ENCODE assay signal across 1 cellular context in genomic region chr6:138814179-138814834, GRCh38.
TF ChIP-seq lines count a peak whose summit lies in the region.

No MANE protein-coding gene starts in this region.

TF ChIP-seq in HepG2, 621 proteins besides CTCF, POLR2A, EP300 and RAD21 (continued from another document and continues in another):
- TF ChIP-seq ZNF609 (CRISPR knock-in tag; IDR thresholded peaks at IDR 0.05; ENCODE audit: borderline replicate concordance) = peak; percentile 85
- TF ChIP-seq, protein P1, sequence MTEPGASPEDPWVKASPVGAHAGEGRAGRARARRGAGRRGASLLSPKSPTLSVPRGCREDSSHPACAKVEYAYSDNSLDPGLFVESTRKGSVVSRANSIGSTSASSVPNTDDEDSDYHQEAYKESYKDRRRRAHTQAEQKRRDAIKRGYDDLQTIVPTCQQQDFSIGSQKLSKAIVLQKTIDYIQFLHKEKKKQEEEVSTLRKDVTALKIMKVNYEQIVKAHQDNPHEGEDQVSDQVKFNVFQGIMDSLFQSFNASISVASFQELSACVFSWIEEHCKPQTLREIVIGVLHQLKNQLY (CRISPR knock-in tag; IDR thresholded peaks at IDR 0.05) = no peak
- no peak for TF ChIP-seq ZNF30 (CRISPR knock-in tag; IDR thresholded peaks at IDR 0.05)
- TF ChIP-seq HNRNPUL1 (IDR thresholded peaks at IDR 0.05; ENCODE audit: low read depth, low read length) = no peak
- TF ChIP-seq KLF6 (CRISPR knock-in tag; IDR thresholded peaks at IDR 0.05) = no peak
- TF ChIP-seq ZNF251 (CRISPR knock-in tag; IDR thresholded peaks at IDR 0.05) = no peak
- TF ChIP-seq POLR2G (IDR thresholded peaks at IDR 0.05; ENCODE audit: low read depth, low read length) = no peak
- no peak for TF ChIP-seq ZNF879 (CRISPR knock-in tag; IDR thresholded peaks at IDR 0.05)
- TF ChIP-seq NFIC (IDR thresholded peaks at IDR 0.05; ENCODE audit: low read length) = peak; percentile 77
- TF ChIP-seq ZSCAN21 (CRISPR knock-in tag; IDR thresholded peaks at IDR 0.05; ENCODE audit: borderline replicate concordance) = no peak
- peak; percentile 73; the same call in 1 of the 2 replicates for TF ChIP-seq NCOA2 (CRISPR knock-in tag; IDR thresholded peaks at IDR 0.05)
- TF ChIP-seq SYNCRIP (IDR thresholded peaks at IDR 0.05; ENCODE audit: insufficient read depth, low read depth, low read length) = no peak
- peak; percentile 74 for TF ChIP-seq ASH2L (IDR thresholded peaks at IDR 0.05; ENCODE audit: insufficient read length, low read depth, low read length)
- TF ChIP-seq MLLT10 (CRISPR knock-in tag; IDR thresholded peaks at IDR 0.05) = no peak
- TF ChIP-seq ZNF451 (CRISPR knock-in tag; IDR thresholded peaks at IDR 0.05) = no peak
- no peak for TF ChIP-seq ZNF362 (CRISPR knock-in tag; IDR thresholded peaks at IDR 0.05; ENCODE audit: borderline replicate concordance)
- TF ChIP-seq NAIF1 (CRISPR knock-in tag; IDR thresholded peaks at IDR 0.05; ENCODE audit: borderline replicate concordance) = no peak
- no peak for TF ChIP-seq ZBTB25 (CRISPR knock-in tag; IDR thresholded peaks at IDR 0.05)
- TF ChIP-seq ZNF784 (CRISPR knock-in tag; IDR thresholded peaks at IDR 0.05; ENCODE audit: borderline replicate concordance) = no peak
- TF ChIP-seq ZBTB8A (CRISPR knock-in tag; IDR thresholded peaks at IDR 0.05; ENCODE audit: borderline replicate concordance, low read depth) = no peak
- 0 out of 2 replicates have a peak, but pooled peaks have one; percentile 11 for TF ChIP-seq ELF1 (CRISPR knock-in tag; IDR thresholded peaks at IDR 0.05)
- TF ChIP-seq TBP (CRISPR knock-in tag; IDR thresholded peaks at IDR 0.05) = no peak
- TF ChIP-seq ZNF20 (CRISPR knock-in tag; IDR thresholded peaks at IDR 0.05) = no peak
- no peak for TF ChIP-seq MYNN (CRISPR knock-in tag; IDR thresholded peaks at IDR 0.05; ENCODE audit: low read depth)
- TF ChIP-seq ZNF460 (CRISPR knock-in tag; IDR thresholded peaks at IDR 0.05; ENCODE audit: borderline replicate concordance) = no peak; the same call in 1 of the 2 replicates
- peak; percentile 54; the same call in 1 of the 2 replicates for TF ChIP-seq ZNF792 (CRISPR knock-in tag; IDR thresholded peaks at IDR 0.05)
- no peak for TF ChIP-seq ISX (CRISPR knock-in tag; conservative IDR thresholded peaks at IDR 0.05)
- TF ChIP-seq NFE2L2 (IDR thresholded peaks at IDR 0.05; ENCODE audit: low read length) = no peak
- no peak for TF ChIP-seq ZNF44 (CRISPR knock-in tag; IDR thresholded peaks at IDR 0.05)
- TF ChIP-seq WIZ (CRISPR knock-in tag; IDR thresholded peaks at IDR 0.05) = no peak
- TF ChIP-seq E2F5 (CRISPR knock-in tag; conservative IDR thresholded peaks at IDR 0.05) = no peak
- TF ChIP-seq KLF13 (CRISPR knock-in tag; IDR thresholded peaks at IDR 0.05) = no peak
- TF ChIP-seq HMG20A (CRISPR knock-in tag; IDR thresholded peaks at IDR 0.05; ENCODE audit: borderline replicate concordance) = peak; percentile 55; the same call in 1 of the 2 replicates
- TF ChIP-seq ZNF790 (CRISPR knock-in tag; IDR thresholded peaks at IDR 0.05; ENCODE audit: borderline replicate concordance) = no peak
- TF ChIP-seq ZMAT3 (CRISPR knock-in tag; conservative IDR thresholded peaks at IDR 0.05) = no peak
- TF ChIP-seq IRX3 (CRISPR knock-in tag; IDR thresholded peaks at IDR 0.05; ENCODE audit: borderline replicate concordance, low read depth) = no peak
- no peak for TF ChIP-seq TARDBP (CRISPR knock-in tag; IDR thresholded peaks at IDR 0.05)
- TF ChIP-seq TBX3 (IDR thresholded peaks at IDR 0.05; ENCODE audit: borderline replicate concordance) = no peak
- TF ChIP-seq, protein P2, sequence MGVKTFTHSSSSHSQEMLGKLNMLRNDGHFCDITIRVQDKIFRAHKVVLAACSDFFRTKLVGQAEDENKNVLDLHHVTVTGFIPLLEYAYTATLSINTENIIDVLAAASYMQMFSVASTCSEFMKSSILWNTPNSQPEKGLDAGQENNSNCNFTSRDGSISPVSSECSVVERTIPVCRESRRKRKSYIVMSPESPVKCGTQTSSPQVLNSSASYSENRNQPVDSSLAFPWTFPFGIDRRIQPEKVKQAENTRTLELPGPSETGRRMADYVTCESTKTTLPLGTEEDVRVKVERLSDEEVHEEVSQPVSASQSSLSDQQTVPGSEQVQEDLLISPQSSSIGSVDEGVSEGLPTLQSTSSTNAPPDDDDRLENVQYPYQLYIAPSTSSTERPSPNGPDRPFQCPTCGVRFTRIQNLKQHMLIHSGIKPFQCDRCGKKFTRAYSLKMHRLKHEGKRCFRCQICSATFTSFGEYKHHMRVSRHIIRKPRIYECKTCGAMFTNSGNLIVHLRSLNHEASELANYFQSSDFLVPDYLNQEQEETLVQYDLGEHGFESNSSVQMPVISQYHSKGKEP (CRISPR knock-in tag; IDR thresholded peaks at IDR 0.05) = no peak
- no peak for TF ChIP-seq ZNF562 (CRISPR knock-in tag; IDR thresholded peaks at IDR 0.05; ENCODE audit: borderline replicate concordance)
- no peak for TF ChIP-seq STAG1 (CRISPR knock-in tag; IDR thresholded peaks at IDR 0.05)
- no peak for TF ChIP-seq GPN1 (CRISPR knock-in tag; IDR thresholded peaks at IDR 0.05; ENCODE audit: borderline replicate concordance)
- no peak for TF ChIP-seq KDM4B (CRISPR knock-in tag; IDR thresholded peaks at IDR 0.05)
- TF ChIP-seq ZNF598 (CRISPR knock-in tag; IDR thresholded peaks at IDR 0.05; ENCODE audit: borderline replicate concordance) = no peak
- TF ChIP-seq BORCS8-MEF2B (CRISPR knock-in tag; IDR thresholded peaks at IDR 0.05) = no peak
- TF ChIP-seq TGIF2 (CRISPR knock-in tag; IDR thresholded peaks at IDR 0.05) = 0 out of 2 replicates have a peak, but pooled peaks have one; percentile 38
- TF ChIP-seq MEIS2 (CRISPR knock-in tag; IDR thresholded peaks at IDR 0.05) = peak; percentile 25; the same call in 1 of the 2 replicates
- TF ChIP-seq PLRG1 (conservative IDR thresholded peaks at IDR 0.05) = no peak
- TF ChIP-seq SRF (IDR thresholded peaks at IDR 0.05; ENCODE audit: low read depth, low read length) = no peak
- TF ChIP-seq NFE2L1 (CRISPR knock-in tag; IDR thresholded peaks at IDR 0.05; ENCODE audit: borderline replicate concordance) = no peak
- 0 out of 2 replicates have a peak, but pooled peaks have one; percentile 42 for TF ChIP-seq DMAP1 (CRISPR knock-in tag; IDR thresholded peaks at IDR 0.05)
- no peak for TF ChIP-seq EEA1 (CRISPR knock-in tag; IDR thresholded peaks at IDR 0.05; ENCODE audit: borderline replicate concordance)
- TF ChIP-seq, protein P3, sequence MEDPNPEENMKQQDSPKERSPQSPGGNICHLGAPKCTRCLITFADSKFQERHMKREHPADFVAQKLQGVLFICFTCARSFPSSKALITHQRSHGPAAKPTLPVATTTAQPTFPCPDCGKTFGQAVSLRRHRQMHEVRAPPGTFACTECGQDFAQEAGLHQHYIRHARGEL (CRISPR knock-in tag; IDR thresholded peaks at IDR 0.05) = no peak
- TF ChIP-seq GTF3A (CRISPR knock-in tag; conservative IDR thresholded peaks at IDR 0.05) = no peak
- TF ChIP-seq SRSF1 (optimal IDR thresholded peaks at IDR 0.05; ENCODE audit: low read depth, low read length) = no peak
- no peak for TF ChIP-seq SNAPC4 (CRISPR knock-in tag; IDR thresholded peaks at IDR 0.05)
- TF ChIP-seq BHLHE40 (IDR thresholded peaks at IDR 0.05; ENCODE audit: low read length) = no peak
- TF ChIP-seq ZNF564 (CRISPR knock-in tag; IDR thresholded peaks at IDR 0.05) = no peak
- TF ChIP-seq KDM2A (CRISPR knock-in tag; IDR thresholded peaks at IDR 0.05; ENCODE audit: borderline replicate concordance, low read depth) = no peak
- TF ChIP-seq FOXP1 (IDR thresholded peaks at IDR 0.05) = no peak
- TF ChIP-seq FOXP1 (CRISPR knock-in tag; IDR thresholded peaks at IDR 0.05) = 0 out of 2 replicates have a peak, but pooled peaks have one; percentile 43
- no peak for TF ChIP-seq TEAD2 (CRISPR knock-in tag; IDR thresholded peaks at IDR 0.05)
